In genomic region chr10:5381187-5381586, GRCh38 we compare ENCODE assay signal across 23 cellular contexts. TPM values are rescaled to one million over a fixed set of nuclear protein-coding genes. Genes with fewer than 3 reads are reported as not detected.
A peak's percentile ranks its signal among the peaks of the same experiment; 100 is the strongest.
DNase-seq lines count a peak whose midpoint lies in the region; ATAC-seq, FAIRE-seq and TF ChIP-seq lines count a peak whose summit lies in the region.
"Had no signal": no experiment of that assay in that cellular context is flagged by ENCODE, and none has a peak within 500 bp of the region (broad histone marks: within the 10 kb centered on the region; RNA-seq: fewer than 3 reads in every experiment).

No MANE protein-coding gene starts in this region.

- H2BK5ac ChIP-seq in trophoblast cell (ENCODE audit: low read depth, low read length, poor library complexity): no peak overlapping the region

- CTCF ChIA-PET in HEK293 (lab: Yijun Ruan, JAX): interaction anchor here (0.6 to 1.7 kb wide), 4 partner anchors 75 to 566 kb away, joined by 3 to 7 read pairs (median 4); no protein-coding TSS in a partner anchor

- H2AK5ac ChIP-seq in trophoblast cell (ENCODE audit: low read length): no peak overlapping the region

- peak; percentile 99 for FAIRE-seq in bronchial epithelial cell (lab: Jason Lieb, UNC)

- H2BK120ac ChIP-seq in trophoblast cell (ENCODE audit: insufficient read depth, low read length, poor library complexity): no peak overlapping the region

- H3K36me3 ChIP-seq in HEK293 (ENCODE audit: control insufficient read depth in 2 of 2, insufficient read depth in 1 of 2, low read length in 2 of 2): no peaks in the 10 kb centered on the region
- H3K36me3 ChIP-seq in bronchial epithelial cell (ENCODE audit: control insufficient read depth, insufficient read depth, low read length): no peaks in the 10 kb centered on the region
- H3K36me3 ChIP-seq in trophoblast cell (ENCODE audit: control insufficient read depth in 1 of 2, insufficient read depth in 2 of 2, low read length in 2 of 2): no peaks in the 10 kb centered on the region
- H3K36me3 ChIP-seq: SJSA1 had no signal

- H3K4me3 ChIP-seq in AG10803 (ENCODE audit: low read length) (no peak overlapping the region), HEK293 (ENCODE audit: low read depth, low read length) (no peak overlapping the region), bronchial epithelial cell (ENCODE audit: low read depth, low read length) (no peak overlapping the region), trophoblast cell (ENCODE audit: low read depth, low read length) (peak overlapping the region; percentile 37)
- H3K4me3 ChIP-seq: SJSA1 had no signal

- H3K79me2 ChIP-seq in trophoblast cell (ENCODE audit: control insufficient read depth, insufficient read depth, low read length, poor library complexity): no peaks in the 10 kb centered on the region

- H3K4ac ChIP-seq in trophoblast cell (ENCODE audit: low read depth, low read length): no peak overlapping the region

- WGBS in trophoblast cell (ENCODE audit: extremely low coverage, insufficient coverage, insufficient read length): 100% methylated on average over 1 of the region's 2 CpGs

- TF ChIP-seq CTCF in AG10803 (conservative IDR thresholded peaks at IDR 0.05; ENCODE audit: low read length): no peak
- TF ChIP-seq CTCF in HEK293 (tag by site-specific recombination; IDR thresholded peaks at IDR 0.05): no peak
- TF ChIP-seq CTCF in bronchial epithelial cell (IDR thresholded peaks at IDR 0.05; ENCODE audit: insufficient read depth, low read length, severe bottlenecking): no peak

- no peak for ATAC-seq in GM18861 (IDR thresholded peaks at IDR 0.05; ENCODE audit: unreplicated experiment)
- ATAC-seq: Right ventricle myocardium inferior had no signal

- POLR2A ChIA-PET in HEK293 (lab: Yijun Ruan, JAX): no interaction called here

- no peak overlapping the region for H3K23ac ChIP-seq in trophoblast cell (ENCODE audit: low read length)

- no peaks in the 10 kb centered on the region for H3K9me3 ChIP-seq in HEK293 (ENCODE audit: control insufficient read depth, insufficient read depth, low read depth, low read length)
- peaks cover 10% of the 10 kb centered on the region for H3K9me3 ChIP-seq in trophoblast cell (ENCODE audit: insufficient read depth, low read depth, low read length)
- H3K9me3 ChIP-seq: SJSA1 had no signal

- H4K12ac ChIP-seq in trophoblast cell (ENCODE audit: low read depth, low read length): no peak overlapping the region

- H3K18ac ChIP-seq in trophoblast cell (ENCODE audit: low read length): no peak overlapping the region

- H3K14ac ChIP-seq in trophoblast cell (ENCODE audit: low read length): no peak overlapping the region

- H3K4me1 ChIP-seq in HEK293 (ENCODE audit: control insufficient read depth, insufficient read depth, low read length): no peaks in the 10 kb centered on the region
- H3K4me1 ChIP-seq in trophoblast cell (ENCODE audit: control insufficient read depth in 1 of 2, insufficient read depth in 2 of 2, low read length in 2 of 2): no peaks in the 10 kb centered on the region
- H3K4me1 ChIP-seq: SJSA1 had no signal

- H3K27ac ChIP-seq in HEK293 (ENCODE audit: extremely low read depth, low read depth, low read length) (no peak overlapping the region), trophoblast cell (ENCODE audit: low read depth, low read length) (no peak overlapping the region)
- H3K27ac ChIP-seq: C4-2B, SJSA1 had no signal

- H4K91ac ChIP-seq in trophoblast cell (ENCODE audit: low read depth, low read length): no peak overlapping the region

- no peaks in the 10 kb centered on the region for H3K79me1 ChIP-seq in trophoblast cell (ENCODE audit: low read length)

- no peak overlapping the region for H3K9ac ChIP-seq in trophoblast cell (ENCODE audit: low read length)

- H3K27me3 ChIP-seq in bronchial epithelial cell (ENCODE audit: control insufficient read depth, insufficient read depth, low read length) (no peaks in the 10 kb centered on the region), trophoblast cell (ENCODE audit: insufficient read depth, low read length) (no peaks in the 10 kb centered on the region)
- H3K27me3 ChIP-seq: SJSA1 had no signal

- H2AFZ ChIP-seq in trophoblast cell (ENCODE audit: insufficient read depth, low read length, poor library complexity): no peak overlapping the region

- H4K8ac ChIP-seq in trophoblast cell (ENCODE audit: low read depth, low read length): no peak overlapping the region

- DNase-seq in AG10803 (ENCODE audit: low read depth) (peak; percentile 28), bronchial epithelial cell (ENCODE audit: low read depth) (no peak), trophoblast cell (no peak), NCI-H526 (lab: John Stamatoyannopoulos, UW) (no peak), GM03348 (ENCODE audit: low spot score) (no peak)
- DNase-seq: DMS53, GDM1, KG1, NCI-H1105, NCI-H1694, NCI-H2081, NCI-H2171 treated with DMSO at 0.1 percent for 48 hours, NCI-H446, NCI-H526 treated with DMSO at 0.1 percent for 48 hours, T-helper 1 cell had no signal

- H2BK12ac ChIP-seq in trophoblast cell (ENCODE audit: low read length): no peak overlapping the region

- H3K4me2 ChIP-seq in trophoblast cell (ENCODE audit: low read length): no peak overlapping the region

TF ChIP-seq in HEK293, 187 proteins besides CTCF, POLR2A, EP300 and RAD21:
- TF ChIP-seq ZNF776 (tag by site-specific recombination; IDR thresholded peaks at IDR 0.05; ENCODE audit: borderline replicate concordance): no peak
- TF ChIP-seq ZNF274 (IDR thresholded peaks at IDR 0.05; ENCODE audit: low read length): no peak
- TF ChIP-seq ZNF274 (tag by site-specific recombination; IDR thresholded peaks at IDR 0.05; ENCODE audit: borderline replicate concordance): no peak
- TF ChIP-seq REST (tag by site-specific recombination; IDR thresholded peaks at IDR 0.05): no peak
- no peak for TF ChIP-seq KLF17 (tag by site-specific recombination; IDR thresholded peaks at IDR 0.05)
- no peak for TF ChIP-seq ZNF148 (tag by site-specific recombination; IDR thresholded peaks at IDR 0.05; ENCODE audit: borderline replicate concordance)
- TF ChIP-seq EGR2 (tag by site-specific recombination; IDR thresholded peaks at IDR 0.05; ENCODE audit: low read depth): peak; percentile 42; the same call in 1 of the 2 replicates
- no peak for TF ChIP-seq GLIS2 (tag by site-specific recombination; IDR thresholded peaks at IDR 0.05)
- TF ChIP-seq TRIM28 (IDR thresholded peaks at IDR 0.05; ENCODE audit: borderline replicate concordance, low read length): no peak
- TF ChIP-seq SP7 (tag by site-specific recombination; IDR thresholded peaks at IDR 0.05): no peak

RNA-seq across cellular contexts. Expression of gene UCN3, which starts 16.4 kb away (rescaled TPM):
- not detected in 2 replicates for total RNA-seq in bronchial epithelial cell
- polyA plus RNA-seq in trophoblast cell (2013): not detected in 2 replicates
- total RNA-seq: A172, H4, Right ventricle myocardium inferior, SJSA1 had no signal
- polyA plus RNA-seq: AG04450 had no signal

RNA-seq across cellular contexts. Expression of gene TUBAL3, which starts 23.4 kb away (rescaled TPM):
- 0.26 TPM in 2 replicates for total RNA-seq in bronchial epithelial cell
- 0.67 and 0.74 TPM in 2 replicates for polyA plus RNA-seq in trophoblast cell (2013)
- total RNA-seq: A172, H4, Right ventricle myocardium inferior, SJSA1 had no signal
- polyA plus RNA-seq: AG04450 had no signal

RNA-seq across cellular contexts. Expression of gene NET1, which starts 31.2 kb away (rescaled TPM):
- total RNA-seq in bronchial epithelial cell: 45.8 and 118 TPM in 2 replicates
- polyA plus RNA-seq in trophoblast cell (2013): 234 and 252 TPM in 2 replicates
